ENCODE assay signal across 1 cellular context in genomic region chr19:48445606-48446481, GRCh38.
TF ChIP-seq lines count a peak whose summit lies in the region.

Gene GRWD1, plus strand, starts transcription at chr19:48445983. Its CDS starts 23 bp downstream, at chr19:48446006.

TF ChIP-seq in HCT116, 20 proteins besides CTCF, POLR2A, EP300 and RAD21 (continued from another document):
- peak; percentile 98 for TF ChIP-seq MAX (IDR thresholded peaks at IDR 0.05)
- peak; percentile 96 for TF ChIP-seq ZBTB33 (IDR thresholded peaks at IDR 0.05; ENCODE audit: extremely low read depth, insufficient replicate concordance, low read length)
- no peak for TF ChIP-seq EZH2phosphoT487 (IDR thresholded peaks at IDR 0.05; ENCODE audit: borderline replicate concordance)
- no peak; the same call in 1 of the 2 replicates for TF ChIP-seq ZFX (IDR thresholded peaks at IDR 0.05)
- peak; percentile 86; the same call in 1 of the 2 replicates for TF ChIP-seq ELF1 (IDR thresholded peaks at IDR 0.05; ENCODE audit: borderline replicate concordance, low read depth)
